ENCODE assay signal across 18 cellular contexts in genomic region chr11:119011476-119011875, GRCh38. TPM values are rescaled to one million over a fixed set of nuclear protein-coding genes. Genes with fewer than 3 reads are reported as not detected.
"Had no signal": no experiment of that assay in that cellular context is flagged by ENCODE, and none has a peak within 500 bp of the region (broad histone marks: within the 10 kb centered on the region; RNA-seq: fewer than 3 reads in every experiment).

No MANE protein-coding gene starts in this region.

- H3K4me3 ChIP-seq: left lung, right atrium auricular region, stomach, testis, upper lobe of left lung had no signal

- H3K9me3 ChIP-seq: left lung, right atrium auricular region, stomach, testis, upper lobe of left lung had no signal

- H3K27ac ChIP-seq: left lung, right atrium auricular region, stomach, testis, upper lobe of left lung had no signal

- H3K9me3 Mint-ChIP-seq: endodermal cell; memory B cell; natural killer cell treated with Interleukin-12 subunit alpha and Interleukin-12 subunit beta and Interleukin-15 and Interleukin-18, amount 100 ng/mL, for 72 hours; T-cell had no signal

- ATAC-seq: left lung had no signal

- H3K27me3 ChIP-seq: left lung, right atrium auricular region, stomach, testis, upper lobe of left lung had no signal

- DNase-seq: activated CD4-positive, CD25-positive, alpha-beta regulatory T cell treated with anti-CD3 and anti-CD28 coated beads, Interleukin-2, amount 50 U/mL, for 72 hours; activated gamma-delta T cell treated with Interleukin-2 at 50 U/mL for 16 hours; endodermal cell; left lung; nucleus accumbens; small intestine; stomach; T-cell; T-helper 9 cell; testis; upper lobe of left lung had no signal

- H3K4me1 ChIP-seq: testis had no signal

- H3K4me3 Mint-ChIP-seq: endodermal cell; memory B cell; natural killer cell treated with Interleukin-12 subunit alpha and Interleukin-12 subunit beta and Interleukin-15 and Interleukin-18, amount 100 ng/mL, for 72 hours; T-cell had no signal

- H3K27me3 Mint-ChIP-seq: memory B cell; natural killer cell treated with Interleukin-12 subunit alpha and Interleukin-12 subunit beta and Interleukin-15 and Interleukin-18, amount 100 ng/mL, for 72 hours; T-cell had no signal

RNA-seq across cellular contexts. Expression of gene FOXR1, which starts 39.9 kb away (rescaled TPM):
- total RNA-seq: astrocyte; dermis microvascular lymphatic vessel endothelial cell; endodermal cell; left lung; natural killer cell treated with Interleukin-12 subunit alpha and Interleukin-12 subunit beta and Interleukin-15 and Interleukin-18, amount 100 ng/mL, for 72 hours; right atrium auricular region; stomach; T-cell; upper lobe of left lung had no signal
- polyA plus RNA-seq: adipose tissue, esophagus, small intestine, stomach had no signal
